Comparison of ENCODE assay signal across 23 cellular contexts in the genomic region with DNA sequence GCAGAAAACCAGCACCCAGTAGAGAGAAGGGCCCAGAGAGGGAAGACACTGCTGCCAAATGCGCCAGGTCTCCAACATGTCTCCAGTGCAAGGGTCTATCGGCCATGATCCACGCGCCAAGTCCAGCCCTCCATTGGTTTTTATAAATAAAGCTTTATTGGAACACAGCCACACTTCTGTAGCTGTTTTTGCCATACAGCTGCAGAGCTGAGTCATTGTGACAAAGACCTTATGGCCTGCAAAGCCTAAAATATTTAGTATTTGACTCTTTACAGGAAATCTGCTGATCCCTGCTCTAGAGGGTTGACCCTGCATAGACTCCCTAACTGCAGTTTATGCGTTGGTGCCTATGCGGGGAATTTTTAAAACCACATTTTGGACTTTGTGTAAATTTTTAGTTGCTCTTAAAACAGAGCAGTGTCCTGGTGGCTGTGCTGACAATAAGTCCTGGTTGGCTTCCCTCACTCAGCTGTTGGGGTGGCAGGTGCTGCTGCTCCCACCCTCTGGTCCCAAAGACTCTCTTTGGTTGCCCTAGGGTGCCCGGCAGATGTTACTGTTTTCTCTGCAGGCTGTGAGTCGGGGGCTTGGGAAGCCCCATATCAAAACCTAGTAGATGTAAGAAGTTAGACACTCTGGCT.
DNase-seq lines count a peak whose midpoint lies in the region; TF ChIP-seq lines count a peak whose summit lies in the region.
"Had no signal": no experiment of that assay in that cellular context is flagged by ENCODE, and none has a peak within 500 bp of the region (broad histone marks: within the 10 kb centered on the region; RNA-seq: fewer than 3 reads in every experiment).

No MANE protein-coding gene starts in this region.

- no peaks in the 10 kb centered on the region for H3K27me3 ChIP-seq in smooth muscle cell (ENCODE audit: low read depth)
- H3K27me3 ChIP-seq: adrenal gland, sigmoid colon, thyroid gland had no signal

- H3K4me2 ChIP-seq in smooth muscle cell = peak overlapping the region; percentile 50
- H3K4me2 ChIP-seq: PC-9 had no signal

- POLR2A ChIA-PET in RWPE1 (lab: Yijun Ruan, JAX; ENCODE audit: low non-redundant PET) = no interaction called here

- 62% methylated on average over 8 of the region's 8 CpGs for WGBS in smooth muscle cell (ENCODE audit: low lambda C conversion rate)

- no peak overlapping the region for H2AFZ ChIP-seq in smooth muscle cell (ENCODE audit: low read depth)
- H2AFZ ChIP-seq: PC-9 had no signal

- DNase-seq in NCI-H2171 treated with DMSO at 0.1 percent for 48 hours (lab: John Stamatoyannopoulos, UW) (peak; percentile 19), NCI-H2171 (lab: John Stamatoyannopoulos, UW) (no peak), RWPE1 (ENCODE audit: low spot score) (no peak), fibroblast of mammary gland (ENCODE audit: low read depth) (peak; percentile 67), smooth muscle cell (lab: John Stamatoyannopoulos, UW; ENCODE audit: unreplicated experiment) (no peak), NCI-H2227 treated with DMSO at 0.1 percent for 48 hours (lab: John Stamatoyannopoulos, UW) (no peak)
- no peak for DNase-seq in NK-92 treated with Interleukin-12 subunit alpha and Interleukin-12 subunit beta, amount 100 ng/mL, for 24 hours (lab: John Stamatoyannopoulos, UW)
- DNase-seq in activated CD4-positive, CD25-positive, alpha-beta regulatory T cell treated with anti-CD3 and anti-CD28 coated beads, Interleukin-2, amount 50 U/mL, for 72 hours = no peak
- DNase-seq: 8988T; activated CD4-positive, alpha-beta memory T cell treated with anti-CD3 and anti-CD28 coated beads, Interleukin-2, amount 10 ng/mL, durations not matched to agents 7 days and 5 days; CD8-positive, alpha-beta memory T cell; hippocampal formation; KBM-7; kidney glomerular epithelial cell; midbrain; NCI-H146; NCI-H524; PC-9; sigmoid colon; stimulated activated CD4-positive, alpha-beta T cell treated with anti-CD3 and anti-CD28 coated beads, Interleukin-4, amount 100 ng/mL, for 24 hours; thyroid gland had no signal

- H3K27ac ChIP-seq in RWPE1 (0 out of 2 replicates have a peak overlapping the region, but pooled peaks have one; percentile 5), smooth muscle cell (ENCODE audit: low read depth) (peak overlapping the region; percentile 75)
- H3K27ac ChIP-seq: epithelial cell of prostate, PC-9, sigmoid colon, thyroid gland had no signal

- H3K36me3 ChIP-seq in smooth muscle cell (ENCODE audit: low read depth) = no peaks in the 10 kb centered on the region
- H3K36me3 ChIP-seq: thyroid gland had no signal

- H3K9ac ChIP-seq in smooth muscle cell (ENCODE audit: low read depth) = peak overlapping the region; percentile 3

- H3K9me3 ChIP-seq in smooth muscle cell (replicated peaks; ENCODE audit: low read depth) = no peaks in the 10 kb centered on the region
- H3K9me3 ChIP-seq: adrenal gland, sigmoid colon, thyroid gland had no signal

- no peaks in the 10 kb centered on the region for H3K4me1 ChIP-seq in smooth muscle cell (ENCODE audit: low read depth)
- H3K4me1 ChIP-seq: thyroid gland had no signal

- peaks cover 11% of the 10 kb centered on the region for H3K79me2 ChIP-seq in smooth muscle cell (ENCODE audit: low read depth)

- no peaks in the 10 kb centered on the region for H3F3A ChIP-seq in smooth muscle cell (ENCODE audit: low read depth)

- no peak overlapping the region for H3K4me3 ChIP-seq in fibroblast of mammary gland (ENCODE audit: control insufficient read depth, low read depth, low read length)
- H3K4me3 ChIP-seq in smooth muscle cell = no peak overlapping the region
- H3K4me3 ChIP-seq: adrenal gland, PC-9, sigmoid colon, thyroid gland had no signal

- H4K20me1 ChIP-seq in smooth muscle cell (ENCODE audit: low read depth) = peaks cover 6% of the 10 kb centered on the region

- TF ChIP-seq CTCF in RWPE1 (conservative IDR thresholded peaks at IDR 0.05; ENCODE audit: low read depth) (no peak), fibroblast of mammary gland (conservative IDR thresholded peaks at IDR 0.05; ENCODE audit: control insufficient read depth, insufficient read depth, low read depth, low read length) (no peak), smooth muscle cell (IDR thresholded peaks at IDR 0.05; ENCODE audit: borderline replicate concordance, insufficient read depth, poor library complexity, severe bottlenecking) (no peak)

- CTCF ChIA-PET in RWPE1 (lab: Yijun Ruan, JAX) = no interaction called here

Comparison
In these comparisons a context has a peak if more than half of its experiments do, and no peak if none do; other contexts are left out.
1. DNase-seq: peak in NCI-H2171 treated with DMSO at 0.1 percent for 48 hours (single experiment) and fibroblast of mammary gland (single experiment); none in NCI-H2171 (single experiment), RWPE1 (single experiment), smooth muscle cell (single experiment), NK-92 treated with Interleukin-12 subunit alpha and Interleukin-12 subunit beta, amount 100 ng/mL, for 24 hours (single experiment), activated CD4-positive, CD25-positive, alpha-beta regulatory T cell treated with anti-CD3 and anti-CD28 coated beads, Interleukin-2, amount 50 U/mL, for 72 hours (single experiment) and NCI-H2227 treated with DMSO at 0.1 percent for 48 hours (single experiment).